ENCODE assay signal across 1 cellular context in genomic region chr5:112710896-112711295, GRCh38.
TF ChIP-seq lines count a peak whose summit lies in the region.

No MANE protein-coding gene starts in this region.

TF ChIP-seq in neural cell, 6 proteins besides CTCF, POLR2A, EP300 and RAD21 (continued from another document):
- no peak for TF ChIP-seq REST (IDR thresholded peaks at IDR 0.05; ENCODE audit: borderline replicate concordance)
